Comparison of ENCODE assay signal across 24 cellular contexts in genomic region chr5:45623855-45624254, GRCh38.
"Had no signal": no experiment of that assay in that cellular context is flagged by ENCODE, and none has a peak within 500 bp of the region (broad histone marks: within the 10 kb centered on the region; RNA-seq: fewer than 3 reads in every experiment).

No MANE protein-coding gene starts in this region.

- H3K4me3 ChIP-seq: dorsolateral prefrontal cortex, heart right ventricle, psoas muscle, sigmoid colon, skin epidermis, stomach, thoracic aorta, transverse colon had no signal

- H3K27ac Mint-ChIP-seq: naive B cell, nephron had no signal

- H3K27ac ChIP-seq: dorsolateral prefrontal cortex, heart right ventricle, psoas muscle, sigmoid colon, skin epidermis, stomach, thoracic aorta, transverse colon had no signal

- H3K4me3 Mint-ChIP-seq: naive B cell, nephron had no signal

- H3K36me3 ChIP-seq: heart right ventricle, sigmoid colon, stomach, thoracic aorta, transverse colon had no signal

- DNase-seq: cortex of kidney; dorsolateral prefrontal cortex; effector CD8-positive, alpha-beta T cell; heart right ventricle; hypothalamus; kidney glomerular epithelial cell; mesendoderm; naive B cell; occipital lobe; psoas muscle; retina; sigmoid colon; stimulated activated CD4-positive, alpha-beta T cell treated with anti-CD3 and anti-CD28 coated beads, Interleukin-12 subunit alpha, Interleukin-12 subunit beta, amount 100 ng/mL, for 4 hours; stimulated activated naive CD4-positive, alpha-beta T cell; stomach; substantia nigra; transverse colon had no signal

- H3K27me3 Mint-ChIP-seq: naive B cell had no signal

- H3K9me3 Mint-ChIP-seq: nephron had no signal

- H3K27me3 ChIP-seq: dorsolateral prefrontal cortex, heart right ventricle, sigmoid colon, stomach, transverse colon had no signal

- H3K9me3 ChIP-seq: heart right ventricle, psoas muscle, sigmoid colon, thoracic aorta, transverse colon had no signal

- H3K4me1 Mint-ChIP-seq: naive B cell, nephron had no signal

- ATAC-seq: esophagus mucosa had no signal

- H3K36me3 Mint-ChIP-seq: naive B cell had no signal

- H3K4me1 ChIP-seq: heart right ventricle, psoas muscle, sigmoid colon, stomach, transverse colon had no signal

- FAIRE-seq: endometrium, frontal cortex, islet of Langerhans had no signal
